In genomic region chr3:26118165-26118564, GRCh38 we compare ENCODE assay signal across 9 cellular contexts.
DNase-seq lines count a peak whose midpoint lies in the region; ATAC-seq and TF ChIP-seq lines count a peak whose summit lies in the region.
"Had no signal": no experiment of that assay in that cellular context is flagged by ENCODE, and none has a peak within 500 bp of the region (broad histone marks: within the 10 kb centered on the region; RNA-seq: fewer than 3 reads in every experiment).

No MANE protein-coding gene starts in this region.

- no peak overlapping the region for H3K4me3 ChIP-seq in epithelial cell of proximal tubule (ENCODE audit: low read depth, low read length)

- DNase-seq in ELR (ENCODE audit: low read depth) (peak; percentile 0), epithelial cell of proximal tubule (ENCODE audit: low read depth) (no peak), middle frontal gyrus (ENCODE audit: extremely low spot score, low spot score) (no peak), 8988T (no peak), midbrain (lab: John Stamatoyannopoulos, UW) (no peak)
- DNase-seq: activated gamma-delta T cell had no signal

- ATAC-seq in GM21390 (IDR thresholded peaks at IDR 0.05; ENCODE audit: unreplicated experiment) (peak; percentile 77), HG02588 (IDR thresholded peaks at IDR 0.05; ENCODE audit: unreplicated experiment) (no peak)

- peak; percentile 50 for TF ChIP-seq CTCF in LNCAP (IDR thresholded peaks at IDR 0.05)
- TF ChIP-seq CTCF in epithelial cell of proximal tubule (conservative IDR thresholded peaks at IDR 0.05; ENCODE audit: low read depth, low read length): peak; percentile 74
